30 cellular contexts compared by ENCODE assay signal in the genomic region with DNA sequence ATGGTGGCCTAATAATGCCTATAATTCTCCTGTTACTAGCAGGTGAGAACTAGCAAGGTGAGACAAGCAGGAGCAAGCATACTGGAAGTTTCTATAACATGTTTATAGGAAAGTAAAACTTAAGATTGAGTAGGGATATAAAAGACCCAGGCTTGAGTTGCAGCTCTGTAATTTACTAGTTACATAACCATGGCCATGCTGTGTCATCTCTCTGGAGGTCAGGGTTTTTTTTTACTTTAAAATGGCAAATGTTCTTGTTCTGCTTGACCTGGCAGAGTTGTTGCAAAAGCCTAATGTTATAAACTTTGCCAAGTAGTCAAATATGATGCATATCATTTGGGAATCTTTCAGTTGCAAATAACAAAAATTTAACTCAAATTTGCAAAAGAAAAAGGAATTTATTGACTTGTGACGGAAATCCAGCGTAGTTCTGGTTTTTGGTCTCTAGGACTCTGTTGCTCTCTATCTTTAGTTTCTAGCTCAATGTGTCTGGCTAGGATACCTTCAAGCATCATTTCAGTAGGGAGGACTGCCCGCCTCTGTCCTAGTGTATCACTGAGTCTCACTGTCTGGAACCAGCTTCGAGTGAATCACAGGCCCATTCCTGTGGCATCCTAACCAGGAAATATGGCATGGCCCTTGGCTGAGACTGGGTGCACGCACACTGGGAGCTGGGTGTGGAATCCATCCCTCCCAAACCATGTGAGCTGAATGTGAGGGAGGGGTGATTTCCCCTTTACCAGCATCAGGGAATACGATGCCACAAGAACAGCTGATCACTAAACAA.
DNase-seq lines count a peak whose midpoint lies in the region; ATAC-seq, FAIRE-seq and TF ChIP-seq lines count a peak whose summit lies in the region.
"Had no signal": no experiment of that assay in that cellular context is flagged by ENCODE, and none has a peak within 500 bp of the region (broad histone marks: within the 10 kb centered on the region; RNA-seq: fewer than 3 reads in every experiment).

No MANE protein-coding gene starts in this region.

- ATAC-seq in left colon, result no peak

- no peak for TF ChIP-seq POLR2A in GM12891 (IDR thresholded peaks at IDR 0.05; ENCODE audit: low read depth, low read length)

- no peak overlapping the region for H3K4me3 ChIP-seq in AG10803 (ENCODE audit: low read length)
- H3K4me3 ChIP-seq: colonic mucosa, sigmoid colon had no signal

- DNase-seq in AG10803 (ENCODE audit: low read depth) (peak; percentile 3), GM12891 (ENCODE audit: insufficient read length, low spot score) (no peak), cerebellar cortex (ENCODE audit: low spot score) (peak; percentile 36), renal cortical epithelial cell (ENCODE audit: low read depth) (peak; percentile 48), UCSD-AML1 (lab: John Stamatoyannopoulos, UW; ENCODE audit: unreplicated experiment) (no peak), left colon (no peak)
- DNase-seq in stimulated activated CD4-positive, alpha-beta T cell treated with anti-CD3 and anti-CD28 coated beads, Interleukin-12 subunit alpha, Interleukin-12 subunit beta, amount 100 ng/mL, for 4 hours, result no peak
- DNase-seq: ACHN; activated B cell treated with CpG ODN at 0.5 μM for 24 hours; activated naive CD4-positive, alpha-beta T cell treated with anti-CD3 and anti-CD28 coated beads for 36 hours; amygdala; Caco-2; colonic mucosa; DMS79; effector CD8-positive, alpha-beta T cell; foreskin fibroblast; left cardiac atrium; mesendoderm; NCI-H1092; NCI-H1694 treated with DMSO at 0.1 percent for 48 hours; NCI-H2171 treated with DMSO at 0.1 percent for 48 hours; NCI-H524 treated with DMSO at 0.1 percent for 48 hours; SHP77 treated with DMSO at 0.1 percent for 48 hours; sigmoid colon; stimulated activated CD4-positive, alpha-beta T cell treated with anti-CD3 and anti-CD28 coated beads, Interleukin-15, amount 100 ng/mL, for 24 hours; stimulated activated naive CD4-positive, alpha-beta T cell; SW 1271; T1000 had no signal

- FAIRE-seq in GM12891 (lab: Jason Lieb, UNC), result peak; percentile 28
- FAIRE-seq: bronchial epithelial cell, H54 had no signal

- no peak for TF ChIP-seq CTCF in AG10803 (conservative IDR thresholded peaks at IDR 0.05; ENCODE audit: low read length)

- intact Hi-C loops in left colon (cut with DNase I, micrococcal nuclease), result no loop called here

TF ChIP-seq in GM12891, 5 proteins besides CTCF, POLR2A, EP300 and RAD21:
- TF ChIP-seq POU2F2 (IDR thresholded peaks at IDR 0.05; ENCODE audit: low read depth, low read length), result no peak
- no peak for TF ChIP-seq PAX5 (IDR thresholded peaks at IDR 0.05; ENCODE audit: insufficient read depth, low read length, severe bottlenecking)
- no peak for TF ChIP-seq TAF1 (IDR thresholded peaks at IDR 0.05; ENCODE audit: low read depth, low read length)
- no peak for TF ChIP-seq POLR2AphosphoS5 (IDR thresholded peaks at IDR 0.05; ENCODE audit: low read depth, low read length)
- no peak for TF ChIP-seq SPI1 (IDR thresholded peaks at IDR 0.05; ENCODE audit: low read depth, low read length)

Comparison
In these comparisons a context has a peak if more than half of its experiments do, and no peak if none do; other contexts are left out.
1. DNase-seq: peak in AG10803 (single experiment), cerebellar cortex (single experiment) and renal cortical epithelial cell (single experiment); none in GM12891 (single experiment), UCSD-AML1 (single experiment), left colon (0 of 2) and stimulated activated CD4-positive, alpha-beta T cell treated with anti-CD3 and anti-CD28 coated beads, Interleukin-12 subunit alpha, Interleukin-12 subunit beta, amount 100 ng/mL, for 4 hours (single experiment).